Comparison of ENCODE assay signal across 1 cellular context in genomic region chr14:90517431-90517841, GRCh38.
TF ChIP-seq lines count a peak whose summit lies in the region.

No MANE protein-coding gene starts in this region.

TF ChIP-seq in K562, 482 proteins besides CTCF, POLR2A, EP300 and RAD21 (continued from another document):
- TF ChIP-seq, protein P1, sequence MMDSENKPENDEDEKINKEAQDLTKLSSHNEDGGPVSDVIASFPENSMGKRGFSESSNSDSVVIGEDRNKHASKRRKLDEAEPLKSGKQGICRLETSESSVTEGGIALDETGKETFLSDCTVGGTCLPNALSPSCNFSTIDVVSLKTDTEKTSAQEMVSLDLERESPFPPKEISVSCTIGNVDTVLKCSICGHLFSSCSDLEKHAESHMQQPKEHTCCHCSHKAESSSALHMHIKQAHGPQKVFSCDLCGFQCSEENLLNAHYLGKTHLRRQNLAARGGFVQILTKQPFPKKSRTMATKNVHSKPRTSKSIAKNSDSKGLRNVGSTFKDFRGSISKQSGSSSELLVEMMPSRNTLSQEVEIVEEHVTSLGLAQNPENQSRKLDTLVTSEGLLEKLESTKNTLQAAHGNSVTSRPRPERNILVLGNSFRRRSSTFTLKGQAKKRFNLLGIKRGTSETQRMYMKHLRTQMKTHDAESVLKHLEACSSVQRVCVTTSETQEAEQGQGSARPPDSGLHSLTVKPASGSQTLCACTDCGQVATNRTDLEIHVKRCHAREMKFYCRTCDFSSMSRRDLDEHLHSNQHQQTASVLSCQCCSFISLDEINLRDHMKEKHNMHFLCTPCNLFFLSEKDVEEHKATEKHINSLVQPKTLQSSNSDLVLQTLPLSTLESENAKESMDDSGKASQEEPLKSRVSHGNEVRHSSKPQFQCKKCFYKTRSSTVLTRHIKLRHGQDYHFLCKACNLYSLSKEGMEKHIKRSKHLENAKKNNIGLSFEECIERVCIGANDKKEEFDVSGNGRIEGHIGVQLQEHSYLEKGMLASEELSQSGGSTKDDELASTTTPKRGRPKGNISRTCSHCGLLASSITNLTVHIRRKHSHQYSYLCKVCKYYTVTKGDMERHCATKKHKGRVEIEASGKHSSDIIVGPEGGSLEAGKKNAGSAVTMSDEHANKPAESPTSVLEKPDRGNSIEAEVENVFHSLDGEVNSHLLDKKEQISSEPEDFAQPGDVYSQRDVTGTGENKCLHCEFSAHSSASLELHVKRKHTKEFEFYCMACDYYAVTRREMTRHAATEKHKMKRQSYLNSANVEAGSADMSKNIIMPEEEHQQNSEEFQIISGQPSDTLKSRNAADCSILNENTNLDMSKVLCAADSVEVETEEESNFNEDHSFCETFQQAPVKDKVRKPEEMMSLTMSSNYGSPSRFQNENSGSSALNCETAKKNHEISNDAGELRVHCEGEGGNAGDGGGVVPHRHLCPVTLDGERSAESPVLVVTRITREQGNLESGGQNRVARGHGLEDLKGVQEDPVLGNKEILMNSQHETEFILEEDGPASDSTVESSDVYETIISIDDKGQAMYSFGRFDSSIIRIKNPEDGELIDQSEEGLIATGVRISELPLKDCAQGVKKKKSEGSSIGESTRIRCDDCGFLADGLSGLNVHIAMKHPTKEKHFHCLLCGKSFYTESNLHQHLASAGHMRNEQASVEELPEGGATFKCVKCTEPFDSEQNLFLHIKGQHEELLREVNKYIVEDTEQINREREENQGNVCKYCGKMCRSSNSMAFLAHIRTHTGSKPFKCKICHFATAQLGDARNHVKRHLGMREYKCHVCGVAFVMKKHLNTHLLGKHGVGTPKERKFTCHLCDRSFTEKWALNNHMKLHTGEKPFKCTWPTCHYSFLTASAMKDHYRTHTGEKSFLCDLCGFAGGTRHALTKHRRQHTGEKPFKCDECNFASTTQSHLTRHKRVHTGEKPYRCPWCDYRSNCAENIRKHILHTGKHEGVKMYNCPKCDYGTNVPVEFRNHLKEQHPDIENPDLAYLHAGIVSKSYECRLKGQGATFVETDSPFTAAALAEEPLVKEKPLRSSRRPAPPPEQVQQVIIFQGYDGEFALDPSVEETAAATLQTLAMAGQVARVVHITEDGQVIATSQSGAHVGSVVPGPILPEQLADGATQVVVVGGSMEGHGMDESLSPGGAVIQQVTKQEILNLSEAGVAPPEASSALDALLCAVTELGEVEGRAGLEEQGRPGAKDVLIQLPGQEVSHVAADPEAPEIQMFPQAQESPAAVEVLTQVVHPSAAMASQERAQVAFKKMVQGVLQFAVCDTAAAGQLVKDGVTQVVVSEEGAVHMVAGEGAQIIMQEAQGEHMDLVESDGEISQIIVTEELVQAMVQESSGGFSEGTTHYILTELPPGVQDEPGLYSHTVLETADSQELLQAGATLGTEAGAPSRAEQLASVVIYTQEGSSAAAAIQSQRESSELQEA (IDR thresholded peaks at IDR 0.05; ENCODE audit: low read depth), result no peak
- 0 out of 2 replicates have a peak, but pooled peaks have one; percentile 23 for TF ChIP-seq ZBTB33 (CRISPR knock-in tag; IDR thresholded peaks at IDR 0.05)
TF ChIP-seq in K562: peak in this region for 1.
